Comparison of ENCODE assay signal across 23 cellular contexts in genomic region chr13:42855416-42855815, GRCh38.
"Had no signal": no experiment of that assay in that cellular context is flagged by ENCODE, and none has a peak within 500 bp of the region (broad histone marks: within the 10 kb centered on the region; RNA-seq: fewer than 3 reads in every experiment).

No MANE protein-coding gene starts in this region.

- H3K4me3 ChIP-seq: MG63, SJSA1, SK-N-MC had no signal

- H3K4me1 ChIP-seq: SJSA1 had no signal

- H3K9me3 ChIP-seq: MG63, SJSA1 had no signal

- ATAC-seq: HepG2 had no signal

- H3K27me3 ChIP-seq: MG63, SJSA1 had no signal

- FAIRE-seq: HepG2, RCC 7860 had no signal

- DNase-seq: IMR-90, Karpas-422, KG1, MG63, NCI-H1092, NCI-H1436, NCI-H187, NCI-H2029, NCI-H2081 treated with DMSO at 0.1 percent for 48 hours, NCI-H2171, NCI-H226, NCI-H446, NCI-H510A, NCI-H524 treated with DMSO at 0.1 percent for 48 hours, NCI-H69, NCI-H774, Right ventricle myocardium superior, RPMI8226, SIG-M5 had no signal

- H3K27ac ChIP-seq: SJSA1, SK-N-MC had no signal

- H3K36me3 ChIP-seq: MG63, SJSA1 had no signal
